14 cellular contexts compared by ENCODE assay signal in the genomic region with DNA sequence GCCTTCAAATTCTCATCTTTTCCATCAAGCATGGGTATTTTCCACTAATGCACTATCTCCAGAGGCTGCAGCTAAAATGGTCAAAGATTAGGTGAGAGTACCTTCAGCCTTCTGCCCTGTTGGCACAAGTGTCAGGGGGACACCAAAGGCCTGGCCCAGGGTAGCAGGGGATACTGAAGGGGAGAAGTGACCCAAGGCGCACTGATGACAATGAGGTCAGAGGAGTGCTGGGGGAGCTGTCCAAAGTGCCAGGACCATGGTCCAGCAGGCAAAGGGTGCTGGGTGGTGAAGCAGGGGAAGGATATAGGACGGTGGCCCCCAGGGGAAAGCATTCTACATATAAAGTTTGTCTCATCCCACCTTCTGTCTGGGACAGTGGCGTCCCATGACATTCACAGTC.
A peak's percentile ranks its signal among the peaks of the same experiment; 100 is the strongest.
DNase-seq lines count a peak whose midpoint lies in the region; ATAC-seq and TF ChIP-seq lines count a peak whose summit lies in the region.
"Had no signal": no experiment of that assay in that cellular context is flagged by ENCODE, and none has a peak within 500 bp of the region (broad histone marks: within the 10 kb centered on the region; RNA-seq: fewer than 3 reads in every experiment).

No MANE protein-coding gene starts in this region.

- no TSS peak for BruUV-seq in HCT116 (replicated peaks; lab: Mats Ljungman, UMichigan)

- peaks cover 17% of the 10 kb centered on the region for H3K27me3 ChIP-seq in HCT116 (ENCODE audit: insufficient read depth, low read length)

- TF ChIP-seq RAD21 in HCT116 (IDR thresholded peaks at IDR 0.05; ENCODE audit: low read depth), result no peak
- no peak for TF ChIP-seq RAD21 in Ishikawa (IDR thresholded peaks at IDR 0.05; ENCODE audit: low read depth)

- no peaks in the 10 kb centered on the region for H3K4me1 ChIP-seq in HCT116 (ENCODE audit: control insufficient read depth in 1 of 2, insufficient read depth in 2 of 2, low read length in 2 of 2)
- H3K4me1 ChIP-seq: HAP-1 had no signal

- H3K9me3 ChIP-seq in HCT116 (ENCODE audit: control insufficient read depth in 1 of 2, insufficient read depth in 1 of 2, low read depth in 1 of 2, low read length in 2 of 2), result no peaks in the 10 kb centered on the region
- H3K9me3 ChIP-seq: HAP-1 had no signal

- no peak overlapping the region for H3K4me3 ChIP-seq in HCT116 (replicated peaks in 1 of 2; ENCODE audit: low read depth in 1 of 2, low read length in 2 of 2)
- H3K4me3 ChIP-seq: HAP-1 had no signal

- H3K36me3 ChIP-seq in HCT116 (ENCODE audit: control insufficient read depth in 1 of 2, insufficient read depth in 2 of 2, low read length in 2 of 2), result no peaks in the 10 kb centered on the region
- H3K36me3 ChIP-seq: HAP-1 had no signal

- DNase-seq in HCT116 (ENCODE audit: low read depth, low spot score), result no peak
- DNase-seq in iPS-NIHi7 (ENCODE audit: extremely low spot score), result peak; percentile 20
- DNase-seq in NCI-H446 (lab: John Stamatoyannopoulos, UW), result no peak
- DNase-seq in NCI-H345 (lab: John Stamatoyannopoulos, UW), result no peak
- no peak for DNase-seq in middle frontal gyrus (ENCODE audit: extremely low spot score, low spot score)
- DNase-seq: C1 segment of cervical spinal cord; Calu3; CD4-positive, alpha-beta memory T cell; COR-L47; DMS153; DND-41; GOT3 had no signal

- RAD21 ChIA-PET in HCT116 (lab: Charles Lee; ENCODE audit: low non-redundant PET in 1 of 2, low total read pairs in 2 of 2, uncharacterized antibody in 2 of 2, unreplicated experiment in 2 of 2), result no interaction called here

- CTCF ChIA-PET in HCT116 (lab: Charles Lee), result no interaction called here

- H2AFZ ChIP-seq in HCT116 (ENCODE audit: low read depth, low read length, poor library complexity, severe bottlenecking), result no peak overlapping the region

- no peaks in the 10 kb centered on the region for H4K20me1 ChIP-seq in HCT116 (ENCODE audit: insufficient read depth)

- no peaks in the 10 kb centered on the region for H3K79me2 ChIP-seq in HCT116 (ENCODE audit: insufficient read depth, low read length)

- intact Hi-C loops in HCT116 (cut with micrococcal nuclease), result no loop called here

- H3K9me2 ChIP-seq in HCT116 (ENCODE audit: insufficient read depth), result no peaks in the 10 kb centered on the region

- POLR2A ChIA-PET in HCT116 (lab: Charles Lee), result no interaction called here

- H3K4me2 ChIP-seq in HCT116 (ENCODE audit: low read length), result no peak overlapping the region

- no peak for TF ChIP-seq CTCF in HCT116 (IDR thresholded peaks at IDR 0.05 in 2 of 3, conservative IDR thresholded peaks at IDR 0.05 in 1 of 3; ENCODE audit: borderline replicate concordance in 1 of 3, insufficient read depth in 1 of 3, low read depth in 2 of 3, low read length in 2 of 3)

- H3K27ac ChIP-seq in HCT116 (ENCODE audit: low read depth, low read length), result no peak overlapping the region

- no peak for TF ChIP-seq POLR2A in HCT116 (IDR thresholded peaks at IDR 0.05; ENCODE audit: borderline replicate concordance, extremely low read depth, insufficient read depth, insufficient read length)

- no peak overlapping the region for H3K9ac ChIP-seq in HCT116 (ENCODE audit: low read length)

- TF ChIP-seq EP300 in Ishikawa (IDR thresholded peaks at IDR 0.05; ENCODE audit: borderline replicate concordance), result no peak

- no peak for ATAC-seq in HCT116

TF ChIP-seq in HCT116, 20 proteins besides CTCF, POLR2A, EP300 and RAD21:
- TF ChIP-seq, protein P1, sequence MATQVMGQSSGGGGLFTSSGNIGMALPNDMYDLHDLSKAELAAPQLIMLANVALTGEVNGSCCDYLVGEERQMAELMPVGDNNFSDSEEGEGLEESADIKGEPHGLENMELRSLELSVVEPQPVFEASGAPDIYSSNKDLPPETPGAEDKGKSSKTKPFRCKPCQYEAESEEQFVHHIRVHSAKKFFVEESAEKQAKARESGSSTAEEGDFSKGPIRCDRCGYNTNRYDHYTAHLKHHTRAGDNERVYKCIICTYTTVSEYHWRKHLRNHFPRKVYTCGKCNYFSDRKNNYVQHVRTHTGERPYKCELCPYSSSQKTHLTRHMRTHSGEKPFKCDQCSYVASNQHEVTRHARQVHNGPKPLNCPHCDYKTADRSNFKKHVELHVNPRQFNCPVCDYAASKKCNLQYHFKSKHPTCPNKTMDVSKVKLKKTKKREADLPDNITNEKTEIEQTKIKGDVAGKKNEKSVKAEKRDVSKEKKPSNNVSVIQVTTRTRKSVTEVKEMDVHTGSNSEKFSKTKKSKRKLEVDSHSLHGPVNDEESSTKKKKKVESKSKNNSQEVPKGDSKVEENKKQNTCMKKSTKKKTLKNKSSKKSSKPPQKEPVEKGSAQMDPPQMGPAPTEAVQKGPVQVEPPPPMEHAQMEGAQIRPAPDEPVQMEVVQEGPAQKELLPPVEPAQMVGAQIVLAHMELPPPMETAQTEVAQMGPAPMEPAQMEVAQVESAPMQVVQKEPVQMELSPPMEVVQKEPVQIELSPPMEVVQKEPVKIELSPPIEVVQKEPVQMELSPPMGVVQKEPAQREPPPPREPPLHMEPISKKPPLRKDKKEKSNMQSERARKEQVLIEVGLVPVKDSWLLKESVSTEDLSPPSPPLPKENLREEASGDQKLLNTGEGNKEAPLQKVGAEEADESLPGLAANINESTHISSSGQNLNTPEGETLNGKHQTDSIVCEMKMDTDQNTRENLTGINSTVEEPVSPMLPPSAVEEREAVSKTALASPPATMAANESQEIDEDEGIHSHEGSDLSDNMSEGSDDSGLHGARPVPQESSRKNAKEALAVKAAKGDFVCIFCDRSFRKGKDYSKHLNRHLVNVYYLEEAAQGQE (IDR thresholded peaks at IDR 0.05; ENCODE audit: low read depth), result peak; percentile 14; the same call in 1 of the 2 replicates
- TF ChIP-seq, protein P2, sequence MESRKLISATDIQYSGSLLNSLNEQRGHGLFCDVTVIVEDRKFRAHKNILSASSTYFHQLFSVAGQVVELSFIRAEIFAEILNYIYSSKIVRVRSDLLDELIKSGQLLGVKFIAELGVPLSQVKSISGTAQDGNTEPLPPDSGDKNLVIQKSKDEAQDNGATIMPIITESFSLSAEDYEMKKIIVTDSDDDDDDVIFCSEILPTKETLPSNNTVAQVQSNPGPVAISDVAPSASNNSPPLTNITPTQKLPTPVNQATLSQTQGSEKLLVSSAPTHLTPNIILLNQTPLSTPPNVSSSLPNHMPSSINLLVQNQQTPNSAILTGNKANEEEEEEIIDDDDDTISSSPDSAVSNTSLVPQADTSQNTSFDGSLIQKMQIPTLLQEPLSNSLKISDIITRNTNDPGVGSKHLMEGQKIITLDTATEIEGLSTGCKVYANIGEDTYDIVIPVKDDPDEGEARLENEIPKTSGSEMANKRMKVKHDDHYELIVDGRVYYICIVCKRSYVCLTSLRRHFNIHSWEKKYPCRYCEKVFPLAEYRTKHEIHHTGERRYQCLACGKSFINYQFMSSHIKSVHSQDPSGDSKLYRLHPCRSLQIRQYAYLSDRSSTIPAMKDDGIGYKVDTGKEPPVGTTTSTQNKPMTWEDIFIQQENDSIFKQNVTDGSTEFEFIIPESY (IDR thresholded peaks at IDR 0.05; ENCODE audit: extremely low read depth, insufficient replicate concordance, low read length), result no peak

TF ChIP-seq in Ishikawa, 13 proteins besides CTCF, POLR2A, EP300 and RAD21:
- no peak for TF ChIP-seq CREB1 (IDR thresholded peaks at IDR 0.05; ENCODE audit: low read depth)
- TF ChIP-seq, protein P1 (IDR thresholded peaks at IDR 0.05; ENCODE audit: low read depth), result peak; percentile 71
- no peak for TF ChIP-seq TCF12 (IDR thresholded peaks at IDR 0.05; ENCODE audit: low read depth)
- TF ChIP-seq TAF1 (IDR thresholded peaks at IDR 0.05; ENCODE audit: low read depth), result no peak
- TF ChIP-seq NFIC (IDR thresholded peaks at IDR 0.05), result no peak
